Comparison of ENCODE assay signal across 8 cellular contexts in genomic region chr16:4734730-4735575, GRCh38. TPM values are rescaled to one million over a fixed set of nuclear protein-coding genes. Genes with fewer than 3 reads are reported as not detected.
DNase-seq lines count a peak whose midpoint lies in the region; ATAC-seq and TF ChIP-seq lines count a peak whose summit lies in the region.

No MANE protein-coding gene starts in this region.

- TF ChIP-seq CTCF in choroid plexus epithelial cell (conservative IDR thresholded peaks at IDR 0.05; ENCODE audit: low read depth, low read length) = no peak

- intact Hi-C loops in left colon (cut with DNase I, micrococcal nuclease) = no loop called here

- peak; percentile 93 for DNase-seq in AG08395 (ENCODE audit: low spot score)
- peak; percentile 87 for DNase-seq in NCI-H2227 treated with DMSO at 0.1 percent for 48 hours (lab: John Stamatoyannopoulos, UW)
- DNase-seq in activated CD4-positive, alpha-beta T cell treated with anti-CD3 and anti-CD28 coated beads for 24 hours (ENCODE audit: low read depth in 2 of 2) = peak; percentile 92 to 93
- peak; percentile 85 for DNase-seq in choroid plexus epithelial cell (ENCODE audit: low read depth)
- peak; percentile 91 to 96 for DNase-seq in left colon
- peak; percentile 88 to 91 (median 88) for DNase-seq in stimulated activated CD4-positive, alpha-beta T cell treated with anti-CD3 and anti-CD28 coated beads, Interleukin-1b, Interleukin-23, amount 100 ng/mL, for 24 hours (ENCODE audit: low read depth in 4 of 4, low spot score in 1 of 4)

- ATAC-seq in GM18867 (IDR thresholded peaks at IDR 0.05; ENCODE audit: unreplicated experiment) (peak; percentile 62), HG03066 (IDR thresholded peaks at IDR 0.05; ENCODE audit: low read depth, unreplicated experiment) (peak; percentile 70), left colon (peak; percentile 77)

- H3K4me3 ChIP-seq in choroid plexus epithelial cell (ENCODE audit: low read depth, low read length) = peak overlapping the region; percentile 96

RNA-seq across cellular contexts. Expression of gene DNAAF8, which starts 0.6 kb away (rescaled TPM):
- under 1 TPM; 0.49 to 0.67 TPM for total RNA-seq in left colon

RNA-seq across cellular contexts. Expression of gene ANKS3, which starts 0.9 kb away (rescaled TPM):
- 10 to 100 TPM; 13.5 to 21.2 TPM for total RNA-seq in left colon

RNA-seq across cellular contexts. Expression of gene ZNF500, which starts 32.0 kb away (rescaled TPM):
- total RNA-seq in left colon = 10 to 100 TPM; 12.4 to 13.7 TPM

RNA-seq across cellular contexts. Expression of gene NUDT16L1, which starts 41.6 kb away (rescaled TPM):
- 10 to 100 TPM; 43.0 to 43.8 TPM for total RNA-seq in left colon

RNA-seq across cellular contexts. Expression of gene SEPTIN12, which starts 53.2 kb away (rescaled TPM):
- under 1 TPM in 1 of 2 donors, not detected in 1; 0.75 TPM for total RNA-seq in left colon

Comparison
In these comparisons a context has a peak if more than half of its experiments do, and no peak if none do; other contexts are left out.
1. Peak in every context shown above with its lines: DNase-seq, ATAC-seq and H3K4me3 ChIP-seq.